Comparison of ENCODE assay signal across 8 cellular contexts in genomic region chr19:2819540-2820111, GRCh38. TPM values are rescaled to one million over a fixed set of nuclear protein-coding genes. Genes with fewer than 3 reads are reported as not detected.
DNase-seq lines count a peak whose midpoint lies in the region; ATAC-seq and TF ChIP-seq lines count a peak whose summit lies in the region.

ZNF554 (plus strand) TSS chr19:2819868; CDS start chr19:2820072, 204 bp downstream.

- H2AFZ ChIP-seq in SK-N-SH (ENCODE audit: low read depth): peak within 1 kb of the TSS; percentile 91

- ATAC-seq in HG02610 (IDR thresholded peaks at IDR 0.05; ENCODE audit: unreplicated experiment) (peak; percentile 82), Right ventricle myocardium inferior (peak; percentile 98)

- intact Hi-C loops in Right ventricle myocardium inferior (cut with DNase I): no loop called here

- TF ChIP-seq POLR2A in GM10847 (IDR thresholded peaks at IDR 0.05; ENCODE audit: extremely low read depth, insufficient read length): peak; percentile 36

- H3K4me3 ChIP-seq in SK-N-SH (ENCODE audit: low read depth in 2 of 2, low read length in 1 of 2) (peak within 1 kb of the TSS; percentile 72 to 79), thymus (ENCODE audit: low read length) (peak within 1 kb of the TSS; percentile 70)

- peak; percentile 5; the same call in 1 of the 2 replicates for TF ChIP-seq RAD21 in SK-N-SH (IDR thresholded peaks at IDR 0.05; ENCODE audit: low read length)

- peak within 1 kb of the TSS; percentile 66 for H3K9ac ChIP-seq in SK-N-SH

- no peaks in the 10 kb centered on the region for H3K9me3 Mint-ChIP-seq in activated naive CD8-positive, alpha-beta T cell (ENCODE audit: low read depth)
- H3K9me3 Mint-ChIP-seq in osteocyte (ENCODE audit: unreplicated experiment): no peaks in the 10 kb centered on the region

- 2% methylated on average over 17 of the region's 64 CpGs for WGBS in SK-N-SH (ENCODE audit: low lambda C conversion rate)
- under 1% methylated on average over 64 of the region's 64 CpGs for WGBS in thymus

- H3K9me3 ChIP-seq in SK-N-SH (no peaks in the 10 kb centered on the region), thymus (ENCODE audit: control insufficient read depth) (no peaks in the 10 kb centered on the region)

- no peaks in the 10 kb centered on the region for H4K20me1 ChIP-seq in SK-N-SH (ENCODE audit: insufficient read depth)

- peaks cover 9% of the 10 kb centered on the region for H3K4me1 Mint-ChIP-seq in activated naive CD8-positive, alpha-beta T cell (ENCODE audit: low read depth)
- peaks cover 9% of the 10 kb centered on the region for H3K4me1 Mint-ChIP-seq in osteocyte (ENCODE audit: unreplicated experiment)

- CTCF ChIA-PET in SK-N-SH (lab: Yijun Ruan, JAX): interaction anchor here (0.7 to 2.6 kb wide), 16 partner anchors 9 to 324 kb away, joined by 3 to 13 read pairs (median 4); partner anchors contain the start of genes SLC39A3, THOP1, ZNF555 and ZNF57

- H3K9me2 ChIP-seq in SK-N-SH: no peaks in the 10 kb centered on the region

- peak within 1 kb of the TSS; percentile 86 for H3K4me3 Mint-ChIP-seq in activated naive CD8-positive, alpha-beta T cell
- H3K4me3 Mint-ChIP-seq in osteocyte (ENCODE audit: unreplicated experiment): peak within 1 kb of the TSS; percentile 83

- no peaks in the 10 kb centered on the region for H3F3A ChIP-seq in SK-N-SH (replicated peaks; ENCODE audit: insufficient read depth)

- TF ChIP-seq CTCF in SK-N-SH (IDR thresholded peaks at IDR 0.05) (peak; percentile 81), osteocyte (IDR thresholded peaks at IDR 0.05) (peak; percentile 95)

- 0 out of 4 replicates have a peak, but pooled peaks of 1 of the 2 experiments have one; percentile 33 for TF ChIP-seq EP300 in SK-N-SH (IDR thresholded peaks at IDR 0.05; ENCODE audit: borderline replicate concordance in 1 of 2, low read depth in 1 of 2, low read length in 1 of 2)

- no peaks in the 10 kb centered on the region for H3K79me2 ChIP-seq in SK-N-SH (ENCODE audit: insufficient read depth)

- H3K27ac Mint-ChIP-seq in activated naive CD8-positive, alpha-beta T cell: no peak within 1 kb of the TSS
- peak within 1 kb of the TSS; percentile 47 for H3K27ac Mint-ChIP-seq in osteocyte (ENCODE audit: unreplicated experiment)

- H3K27me3 Mint-ChIP-seq in activated naive CD8-positive, alpha-beta T cell: no peaks in the 10 kb centered on the region
- H3K27me3 Mint-ChIP-seq in osteocyte (ENCODE audit: unreplicated experiment): no peaks in the 10 kb centered on the region

- H3K4me2 ChIP-seq in SK-N-SH: peak within 1 kb of the TSS; percentile 94

- H3K36me3 Mint-ChIP-seq in activated naive CD8-positive, alpha-beta T cell: no peaks in the 10 kb centered on the region
- peaks cover 5% of the 10 kb centered on the region for H3K36me3 Mint-ChIP-seq in osteocyte (ENCODE audit: unreplicated experiment)

- H3K36me3 ChIP-seq in SK-N-SH (replicated peaks in 1 of 2; ENCODE audit: control insufficient read depth in 1 of 2, insufficient read depth in 2 of 2, low read length in 1 of 2) (no peaks in the 10 kb centered on the region), thymus (ENCODE audit: control insufficient read depth, insufficient read depth) (peaks cover 7% of the 10 kb centered on the region)

- POLR2A ChIA-PET in SK-N-SH (lab: Yijun Ruan, JAX): interaction anchor here (0.6 to 0.9 kb wide), 2 partner anchors 34 to 131 kb away, joined by 3 read pairs; partner anchors contain the start of gene THOP1

- H3K27me3 ChIP-seq in SK-N-SH (ENCODE audit: insufficient read depth) (no peaks in the 10 kb centered on the region), thymus (ENCODE audit: control insufficient read depth, insufficient read depth) (no peaks in the 10 kb centered on the region)

- H3K27ac ChIP-seq in SK-N-SH (ENCODE audit: low read depth in 2 of 2, low read length in 1 of 2) (peak within 1 kb of the TSS in 1 of 2 experiments; percentile 17; a peak in 1 of 4 replicates), thymus (ENCODE audit: low read depth) (no peak within 1 kb of the TSS)

- DNase-seq in NCI-H1092 (lab: John Stamatoyannopoulos, UW): peak; percentile 95
- DNase-seq in SK-N-SH: peak; percentile 97
- DNase-seq in Right ventricle myocardium inferior (ENCODE audit: missing footprints): peak; percentile 99
- DNase-seq in osteocyte (ENCODE audit: extremely low spot score, unreplicated experiment): peak; percentile 99

- H3K4me1 ChIP-seq in SK-N-SH (ENCODE audit: control insufficient read depth in 1 of 2, insufficient read depth in 2 of 2, low read depth in 1 of 2, low read length in 1 of 2): peaks cover 0 to 3% of the 10 kb centered on the region in 2 experiments; a peak in 1 of 4 replicates
- H3K4me1 ChIP-seq in thymus (ENCODE audit: control insufficient read depth, insufficient read depth, low read length): peaks cover 2% of the 10 kb centered on the region

TF ChIP-seq in SK-N-SH, 30 proteins besides CTCF, POLR2A, EP300 and RAD21:
- TF ChIP-seq NRF1 (IDR thresholded peaks at IDR 0.05; ENCODE audit: low read depth, low read length) (peak; percentile 88), POLR2AphosphoS5 (IDR thresholded peaks at IDR 0.05; ENCODE audit: low read depth, low read length) (peak; percentile 35; the same call in 1 of the 2 replicates), TAF1 (IDR thresholded peaks at IDR 0.05; ENCODE audit: borderline replicate concordance, low read depth, low read length) (peak; percentile 63), FOSL2 (IDR thresholded peaks at IDR 0.05; ENCODE audit: borderline replicate concordance, low read depth) (no peak), SIN3A (IDR thresholded peaks at IDR 0.05; ENCODE audit: borderline replicate concordance, low read depth, low read length) (peak; percentile 81; the same call in 1 of the 2 replicates), YY1 (IDR thresholded peaks at IDR 0.05; ENCODE audit: low read depth) (peak; percentile 71; the same call in 1 of the 2 replicates), GATA2 (CRISPR knock-in tag; IDR thresholded peaks at IDR 0.05) (no peak), RCOR1 (IDR thresholded peaks at IDR 0.05; ENCODE audit: low read length) (peak; percentile 70), RXRA (IDR thresholded peaks at IDR 0.05; ENCODE audit: borderline replicate concordance, low read depth) (no peak), USF1 (IDR thresholded peaks at IDR 0.05; ENCODE audit: borderline replicate concordance, low read depth) (0 out of 2 replicates have a peak, but pooled peaks have one; percentile 24), CHD2 (IDR thresholded peaks at IDR 0.05; ENCODE audit: low read length, partially characterized antibody) (peak; percentile 93), GABPA (IDR thresholded peaks at IDR 0.05; ENCODE audit: low read depth) (peak; percentile 40; the same call in 1 of the 2 replicates), ELF1 (IDR thresholded peaks at IDR 0.05) (peak; percentile 39; the same call in 1 of the 2 replicates)
- TF ChIP-seq, protein P1, sequence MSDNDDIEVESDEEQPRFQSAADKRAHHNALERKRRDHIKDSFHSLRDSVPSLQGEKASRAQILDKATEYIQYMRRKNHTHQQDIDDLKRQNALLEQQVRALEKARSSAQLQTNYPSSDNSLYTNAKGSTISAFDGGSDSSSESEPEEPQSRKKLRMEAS (IDR thresholded peaks at IDR 0.05; ENCODE audit: low read depth): peak; percentile 72

RNA-seq across cellular contexts. Expression of gene ZNF554, which starts in this region (rescaled TPM):
- polyA plus RNA-seq in SK-N-SH (2012; rRNA removed) (1.7 and 2.1 TPM in 2 replicates), thymus (7.1 TPM)
- polyA plus RNA-seq in SK-N-SH (2012; cell fraction: cytosol; rRNA removed): 1.1 and 1.3 TPM in 2 replicates
- polyA plus RNA-seq in SK-N-SH (2012; cell fraction: nucleus; rRNA removed): 5.6 and 5.8 TPM in 2 replicates
- total RNA-seq in Right ventricle myocardium inferior (3.7 TPM), osteocyte (7.1 and 7.4 TPM in 2 replicates)
